1 cellular context compared by ENCODE assay signal in the genomic region with DNA sequence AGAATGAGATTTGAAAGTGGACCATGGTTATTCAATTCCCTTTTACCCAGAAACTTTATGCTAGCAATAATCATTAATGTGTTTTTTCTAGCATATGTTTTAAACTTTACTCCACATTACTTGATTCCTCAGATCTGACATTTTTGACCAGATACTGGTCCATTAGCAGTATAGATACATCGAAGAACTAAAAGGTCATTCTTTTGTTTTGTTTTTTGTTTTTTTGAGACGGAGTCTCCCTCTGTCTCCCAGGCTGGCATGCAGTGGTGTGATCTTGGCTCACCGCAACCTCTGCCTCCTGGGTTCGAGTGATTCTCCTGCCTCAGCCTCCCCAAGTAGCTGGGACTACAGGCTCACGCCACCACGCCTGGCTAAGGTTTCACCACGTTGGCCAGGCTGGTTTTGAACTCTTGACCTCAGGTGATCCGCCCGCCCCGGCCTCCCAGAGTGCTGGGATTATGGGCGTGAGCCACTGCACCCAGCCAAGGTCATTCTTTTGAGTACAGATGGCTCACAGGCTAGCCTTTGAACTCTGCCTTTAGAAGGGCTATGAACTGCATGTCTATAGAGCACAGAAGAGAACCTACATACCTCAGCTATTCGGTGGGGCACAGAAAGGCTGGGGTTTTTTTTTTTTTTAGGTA.
A peak's percentile ranks its signal among the peaks of the same experiment; 100 is the strongest.
TF ChIP-seq lines count a peak whose summit lies in the region.

No MANE protein-coding gene starts in this region.

TF ChIP-seq in HepG2, 621 proteins besides CTCF, POLR2A, EP300 and RAD21 (continued from another document and continues in another):
- TF ChIP-seq, protein P1, sequence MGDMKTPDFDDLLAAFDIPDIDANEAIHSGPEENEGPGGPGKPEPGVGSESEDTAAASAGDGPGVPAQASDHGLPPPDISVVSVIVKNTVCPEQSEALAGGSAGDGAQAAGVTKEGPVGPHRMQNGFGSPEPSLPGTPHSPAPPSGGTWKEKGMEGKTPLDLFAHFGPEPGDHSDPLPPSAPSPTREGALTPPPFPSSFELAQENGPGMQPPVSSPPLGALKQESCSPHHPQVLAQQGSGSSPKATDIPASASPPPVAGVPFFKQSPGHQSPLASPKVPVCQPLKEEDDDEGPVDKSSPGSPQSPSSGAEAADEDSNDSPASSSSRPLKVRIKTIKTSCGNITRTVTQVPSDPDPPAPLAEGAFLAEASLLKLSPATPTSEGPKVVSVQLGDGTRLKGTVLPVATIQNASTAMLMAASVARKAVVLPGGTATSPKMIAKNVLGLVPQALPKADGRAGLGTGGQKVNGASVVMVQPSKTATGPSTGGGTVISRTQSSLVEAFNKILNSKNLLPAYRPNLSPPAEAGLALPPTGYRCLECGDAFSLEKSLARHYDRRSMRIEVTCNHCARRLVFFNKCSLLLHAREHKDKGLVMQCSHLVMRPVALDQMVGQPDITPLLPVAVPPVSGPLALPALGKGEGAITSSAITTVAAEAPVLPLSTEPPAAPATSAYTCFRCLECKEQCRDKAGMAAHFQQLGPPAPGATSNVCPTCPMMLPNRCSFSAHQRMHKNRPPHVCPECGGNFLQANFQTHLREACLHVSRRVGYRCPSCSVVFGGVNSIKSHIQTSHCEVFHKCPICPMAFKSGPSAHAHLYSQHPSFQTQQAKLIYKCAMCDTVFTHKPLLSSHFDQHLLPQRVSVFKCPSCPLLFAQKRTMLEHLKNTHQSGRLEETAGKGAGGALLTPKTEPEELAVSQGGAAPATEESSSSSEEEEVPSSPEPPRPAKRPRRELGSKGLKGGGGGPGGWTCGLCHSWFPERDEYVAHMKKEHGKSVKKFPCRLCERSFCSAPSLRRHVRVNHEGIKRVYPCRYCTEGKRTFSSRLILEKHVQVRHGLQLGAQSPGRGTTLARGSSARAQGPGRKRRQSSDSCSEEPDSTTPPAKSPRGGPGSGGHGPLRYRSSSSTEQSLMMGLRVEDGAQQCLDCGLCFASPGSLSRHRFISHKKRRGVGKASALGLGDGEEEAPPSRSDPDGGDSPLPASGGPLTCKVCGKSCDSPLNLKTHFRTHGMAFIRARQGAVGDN (CRISPR knock-in tag; IDR thresholded peaks at IDR 0.05), result peak; percentile 93
- TF ChIP-seq ZNF878 (CRISPR knock-in tag; IDR thresholded peaks at IDR 0.05), result peak; percentile 35; the same call in 1 of the 2 replicates
- no peak for TF ChIP-seq SIN3A (IDR thresholded peaks at IDR 0.05; ENCODE audit: borderline replicate concordance, low read depth, low read length)
- TF ChIP-seq, protein P2, sequence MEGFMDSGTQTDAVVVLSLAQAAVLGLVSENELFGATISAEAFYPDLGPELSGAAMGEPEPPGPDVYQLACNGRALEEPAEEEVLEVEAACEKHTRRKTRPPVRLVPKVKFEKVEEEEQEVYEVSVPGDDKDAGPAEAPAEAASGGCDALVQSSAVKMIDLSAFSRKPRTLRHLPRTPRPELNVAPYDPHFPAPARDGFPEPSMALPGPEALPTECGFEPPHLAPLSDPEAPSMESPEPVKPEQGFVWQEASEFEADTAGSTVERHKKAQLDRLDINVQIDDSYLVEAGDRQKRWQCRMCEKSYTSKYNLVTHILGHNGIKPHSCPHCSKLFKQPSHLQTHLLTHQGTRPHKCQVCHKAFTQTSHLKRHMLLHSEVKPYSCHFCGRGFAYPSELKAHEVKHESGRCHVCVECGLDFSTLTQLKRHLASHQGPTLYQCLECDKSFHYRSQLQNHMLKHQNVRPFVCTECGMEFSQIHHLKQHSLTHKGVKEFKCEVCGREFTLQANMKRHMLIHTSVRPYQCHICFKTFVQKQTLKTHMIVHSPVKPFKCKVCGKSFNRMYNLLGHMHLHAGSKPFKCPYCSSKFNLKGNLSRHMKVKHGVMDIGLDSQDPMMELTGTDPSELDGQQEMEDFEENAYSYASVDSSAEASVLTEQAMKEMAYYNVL (CRISPR knock-in tag; IDR thresholded peaks at IDR 0.05; ENCODE audit: borderline replicate concordance), result peak; percentile 65; the same call in 1 of the 2 replicates
- TF ChIP-seq CCDC6 (CRISPR knock-in tag; IDR thresholded peaks at IDR 0.05), result no peak
- no peak for TF ChIP-seq DNMT3B (CRISPR knock-in tag; conservative IDR thresholded peaks at IDR 0.05)
- TF ChIP-seq ONECUT2 (CRISPR knock-in tag; IDR thresholded peaks at IDR 0.05), result 0 out of 2 replicates have a peak, but pooled peaks have one; percentile 12
- TF ChIP-seq, protein P3, sequence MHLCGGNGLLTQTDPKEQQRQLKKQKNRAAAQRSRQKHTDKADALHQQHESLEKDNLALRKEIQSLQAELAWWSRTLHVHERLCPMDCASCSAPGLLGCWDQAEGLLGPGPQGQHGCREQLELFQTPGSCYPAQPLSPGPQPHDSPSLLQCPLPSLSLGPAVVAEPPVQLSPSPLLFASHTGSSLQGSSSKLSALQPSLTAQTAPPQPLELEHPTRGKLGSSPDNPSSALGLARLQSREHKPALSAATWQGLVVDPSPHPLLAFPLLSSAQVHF (CRISPR knock-in tag; IDR thresholded peaks at IDR 0.05), result no peak
- TF ChIP-seq, protein P4, sequence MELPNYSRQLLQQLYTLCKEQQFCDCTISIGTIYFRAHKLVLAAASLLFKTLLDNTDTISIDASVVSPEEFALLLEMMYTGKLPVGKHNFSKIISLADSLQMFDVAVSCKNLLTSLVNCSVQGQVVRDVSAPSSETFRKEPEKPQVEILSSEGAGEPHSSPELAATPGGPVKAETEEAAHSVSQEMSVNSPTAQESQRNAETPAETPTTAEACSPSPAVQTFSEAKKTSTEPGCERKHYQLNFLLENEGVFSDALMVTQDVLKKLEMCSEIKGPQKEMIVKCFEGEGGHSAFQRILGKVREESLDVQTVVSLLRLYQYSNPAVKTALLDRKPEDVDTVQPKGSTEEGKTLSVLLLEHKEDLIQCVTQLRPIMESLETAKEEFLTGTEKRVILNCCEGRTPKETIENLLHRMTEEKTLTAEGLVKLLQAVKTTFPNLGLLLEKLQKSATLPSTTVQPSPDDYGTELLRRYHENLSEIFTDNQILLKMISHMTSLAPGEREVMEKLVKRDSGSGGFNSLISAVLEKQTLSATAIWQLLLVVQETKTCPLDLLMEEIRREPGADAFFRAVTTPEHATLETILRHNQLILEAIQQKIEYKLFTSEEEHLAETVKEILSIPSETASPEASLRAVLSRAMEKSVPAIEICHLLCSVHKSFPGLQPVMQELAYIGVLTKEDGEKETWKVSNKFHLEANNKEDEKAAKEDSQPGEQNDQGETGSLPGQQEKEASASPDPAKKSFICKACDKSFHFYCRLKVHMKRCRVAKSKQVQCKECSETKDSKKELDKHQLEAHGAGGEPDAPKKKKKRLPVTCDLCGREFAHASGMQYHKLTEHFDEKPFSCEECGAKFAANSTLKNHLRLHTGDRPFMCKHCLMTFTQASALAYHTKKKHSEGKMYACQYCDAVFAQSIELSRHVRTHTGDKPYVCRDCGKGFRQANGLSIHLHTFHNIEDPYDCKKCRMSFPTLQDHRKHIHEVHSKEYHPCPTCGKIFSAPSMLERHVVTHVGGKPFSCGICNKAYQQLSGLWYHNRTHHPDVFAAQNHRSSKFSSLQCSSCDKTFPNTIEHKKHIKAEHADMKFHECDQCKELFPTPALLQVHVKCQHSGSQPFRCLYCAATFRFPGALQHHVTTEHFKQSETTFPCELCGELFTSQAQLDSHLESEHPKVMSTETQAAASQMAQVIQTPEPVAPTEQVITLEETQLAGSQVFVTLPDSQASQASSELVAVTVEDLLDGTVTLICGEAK (IDR thresholded peaks at IDR 0.05), result no peak
- TF ChIP-seq, protein P4 (CRISPR knock-in tag; IDR thresholded peaks at IDR 0.05), result no peak; the same call in 1 of the 2 replicates
- peak; percentile 48; the same call in 1 of the 2 replicates for TF ChIP-seq ZSCAN31 (CRISPR knock-in tag; IDR thresholded peaks at IDR 0.05; ENCODE audit: low read depth)
- TF ChIP-seq SIN3B (IDR thresholded peaks at IDR 0.05; ENCODE audit: low read length), result no peak
- TF ChIP-seq ZSCAN30 (CRISPR knock-in tag; IDR thresholded peaks at IDR 0.05), result no peak
- TF ChIP-seq HDAC2 (CRISPR knock-in tag; IDR thresholded peaks at IDR 0.05), result peak; percentile 97
- TF ChIP-seq ZFP36 (IDR thresholded peaks at IDR 0.05; ENCODE audit: borderline replicate concordance, low read depth, low read length, partially characterized antibody), result no peak
- TF ChIP-seq ZNF614 (CRISPR knock-in tag; IDR thresholded peaks at IDR 0.05; ENCODE audit: borderline replicate concordance), result peak; percentile 78; the same call in 1 of the 2 replicates
- peak; percentile 96; the same call in 1 of the 2 replicates for TF ChIP-seq ZBTB3 (CRISPR knock-in tag; IDR thresholded peaks at IDR 0.05; ENCODE audit: borderline replicate concordance, low read depth)
- peak; percentile 93 for TF ChIP-seq TBX2 (CRISPR knock-in tag; IDR thresholded peaks at IDR 0.05; ENCODE audit: borderline replicate concordance)
- TF ChIP-seq MXD4 (CRISPR knock-in tag; IDR thresholded peaks at IDR 0.05), result no peak
- TF ChIP-seq ZNF792 (CRISPR knock-in tag; IDR thresholded peaks at IDR 0.05), result peak; percentile 67; the same call in 1 of the 2 replicates
- TF ChIP-seq, protein P5, sequence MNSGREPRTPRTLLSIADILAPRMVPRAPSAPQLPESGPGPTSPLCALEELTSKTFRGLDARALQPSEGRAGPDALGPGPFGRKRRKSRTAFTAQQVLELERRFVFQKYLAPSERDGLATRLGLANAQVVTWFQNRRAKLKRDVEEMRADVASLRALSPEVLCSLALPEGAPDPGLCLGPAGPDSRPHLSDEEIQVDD (CRISPR knock-in tag; IDR thresholded peaks at IDR 0.05; ENCODE audit: borderline replicate concordance), result no peak
- no peak for TF ChIP-seq ZNF615 (CRISPR knock-in tag; IDR thresholded peaks at IDR 0.05; ENCODE audit: borderline replicate concordance)
- TF ChIP-seq, protein P6, sequence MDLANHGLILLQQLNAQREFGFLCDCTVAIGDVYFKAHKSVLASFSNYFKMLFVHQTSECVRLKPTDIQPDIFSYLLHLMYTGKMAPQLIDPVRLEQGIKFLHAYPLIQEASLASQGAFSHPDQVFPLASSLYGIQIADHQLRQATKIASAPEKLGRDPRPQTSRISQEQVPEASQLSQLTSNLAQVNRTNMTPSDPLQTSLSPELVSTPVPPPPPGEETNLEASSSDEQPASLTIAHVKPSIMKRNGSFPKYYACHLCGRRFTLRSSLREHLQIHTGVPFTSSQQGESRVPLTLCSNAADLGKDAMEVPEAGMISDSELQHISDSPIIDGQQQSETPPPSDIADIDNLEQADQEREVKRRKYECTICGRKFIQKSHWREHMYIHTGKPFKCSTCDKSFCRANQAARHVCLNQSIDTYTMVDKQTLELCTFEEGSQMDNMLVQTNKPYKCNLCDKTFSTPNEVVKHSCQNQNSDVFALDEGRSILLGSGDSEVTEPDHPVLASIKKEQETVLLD (CRISPR knock-in tag; IDR thresholded peaks at IDR 0.05; ENCODE audit: low read depth), result no peak
- peak; percentile 78; the same call in 1 of the 2 replicates for TF ChIP-seq DMAP1 (CRISPR knock-in tag; IDR thresholded peaks at IDR 0.05)
- TF ChIP-seq BORCS8-MEF2B (CRISPR knock-in tag; IDR thresholded peaks at IDR 0.05), result peak; percentile 70; the same call in 1 of the 2 replicates
- TF ChIP-seq ZNF781 (CRISPR knock-in tag; IDR thresholded peaks at IDR 0.05; ENCODE audit: borderline replicate concordance, not compliant biosample characterization), result peak; percentile 70
- peak; percentile 94 for TF ChIP-seq SKI (IDR thresholded peaks at IDR 0.05; ENCODE audit: partially characterized antibody)
- TF ChIP-seq KDM5B (CRISPR knock-in tag; IDR thresholded peaks at IDR 0.05; ENCODE audit: borderline replicate concordance), result peak; percentile 68; the same call in 1 of the 2 replicates
- TF ChIP-seq, protein P7, sequence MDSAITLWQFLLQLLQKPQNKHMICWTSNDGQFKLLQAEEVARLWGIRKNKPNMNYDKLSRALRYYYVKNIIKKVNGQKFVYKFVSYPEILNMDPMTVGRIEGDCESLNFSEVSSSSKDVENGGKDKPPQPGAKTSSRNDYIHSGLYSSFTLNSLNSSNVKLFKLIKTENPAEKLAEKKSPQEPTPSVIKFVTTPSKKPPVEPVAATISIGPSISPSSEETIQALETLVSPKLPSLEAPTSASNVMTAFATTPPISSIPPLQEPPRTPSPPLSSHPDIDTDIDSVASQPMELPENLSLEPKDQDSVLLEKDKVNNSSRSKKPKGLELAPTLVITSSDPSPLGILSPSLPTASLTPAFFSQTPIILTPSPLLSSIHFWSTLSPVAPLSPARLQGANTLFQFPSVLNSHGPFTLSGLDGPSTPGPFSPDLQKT (CRISPR knock-in tag; IDR thresholded peaks at IDR 0.05; ENCODE audit: borderline replicate concordance), result no peak
- TF ChIP-seq, protein P8, sequence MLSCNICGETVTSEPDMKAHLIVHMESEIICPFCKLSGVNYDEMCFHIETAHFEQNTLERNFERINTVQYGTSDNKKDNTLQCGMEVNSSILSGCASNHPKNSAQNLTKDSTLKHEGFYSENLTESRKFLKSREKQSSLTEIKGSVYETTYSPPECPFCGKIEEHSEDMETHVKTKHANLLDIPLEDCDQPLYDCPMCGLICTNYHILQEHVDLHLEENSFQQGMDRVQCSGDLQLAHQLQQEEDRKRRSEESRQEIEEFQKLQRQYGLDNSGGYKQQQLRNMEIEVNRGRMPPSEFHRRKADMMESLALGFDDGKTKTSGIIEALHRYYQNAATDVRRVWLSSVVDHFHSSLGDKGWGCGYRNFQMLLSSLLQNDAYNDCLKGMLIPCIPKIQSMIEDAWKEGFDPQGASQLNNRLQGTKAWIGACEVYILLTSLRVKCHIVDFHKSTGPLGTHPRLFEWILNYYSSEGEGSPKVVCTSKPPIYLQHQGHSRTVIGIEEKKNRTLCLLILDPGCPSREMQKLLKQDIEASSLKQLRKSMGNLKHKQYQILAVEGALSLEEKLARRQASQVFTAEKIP (CRISPR knock-in tag; IDR thresholded peaks at IDR 0.05; ENCODE audit: borderline replicate concordance), result no peak
- TF ChIP-seq ZNF430 (CRISPR knock-in tag; IDR thresholded peaks at IDR 0.05), result peak; percentile 90
- 0 out of 2 replicates have a peak, but pooled peaks have one; percentile 69 for TF ChIP-seq ZNF761 (CRISPR knock-in tag; conservative IDR thresholded peaks at IDR 0.05)
